In genomic region chr20:43749734-43750294, GRCh38 we compare ENCODE assay signal across 1 cellular context.
TF ChIP-seq lines count a peak whose summit lies in the region.

No MANE protein-coding gene starts in this region.

TF ChIP-seq in GM12878, 131 proteins besides CTCF, POLR2A, EP300 and RAD21 (continued from another document and continues in another):
- no peak for TF ChIP-seq REST (IDR thresholded peaks at IDR 0.05; ENCODE audit: low read depth, low read length)
- TF ChIP-seq KDM1A (IDR thresholded peaks at IDR 0.05; ENCODE audit: borderline replicate concordance): no peak
- no peak for TF ChIP-seq HCFC1 (IDR thresholded peaks at IDR 0.05; ENCODE audit: low read length)
- TF ChIP-seq, protein P1, sequence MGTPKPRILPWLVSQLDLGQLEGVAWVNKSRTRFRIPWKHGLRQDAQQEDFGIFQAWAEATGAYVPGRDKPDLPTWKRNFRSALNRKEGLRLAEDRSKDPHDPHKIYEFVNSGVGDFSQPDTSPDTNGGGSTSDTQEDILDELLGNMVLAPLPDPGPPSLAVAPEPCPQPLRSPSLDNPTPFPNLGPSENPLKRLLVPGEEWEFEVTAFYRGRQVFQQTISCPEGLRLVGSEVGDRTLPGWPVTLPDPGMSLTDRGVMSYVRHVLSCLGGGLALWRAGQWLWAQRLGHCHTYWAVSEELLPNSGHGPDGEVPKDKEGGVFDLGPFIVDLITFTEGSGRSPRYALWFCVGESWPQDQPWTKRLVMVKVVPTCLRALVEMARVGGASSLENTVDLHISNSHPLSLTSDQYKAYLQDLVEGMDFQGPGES (IDR thresholded peaks at IDR 0.05): no peak
- peak; percentile 43 to 55; a peak in 3 of 4 replicates for TF ChIP-seq BHLHE40 (IDR thresholded peaks at IDR 0.05; ENCODE audit: borderline replicate concordance in 1 of 2, low read depth in 2 of 2, low read length in 1 of 2)
- no peak for TF ChIP-seq SUZ12 (IDR thresholded peaks at IDR 0.05; ENCODE audit: unreplicated experiment)
- no peak for TF ChIP-seq MTA3 (IDR thresholded peaks at IDR 0.05; ENCODE audit: borderline replicate concordance, low read length)
- TF ChIP-seq IKZF2 (IDR thresholded peaks at IDR 0.05): peak; percentile 63 to 77; a peak in 2 of 4 replicates
- TF ChIP-seq CEBPB (IDR thresholded peaks at IDR 0.05; ENCODE audit: borderline replicate concordance in 1 of 2, low read depth in 2 of 2, low read length in 2 of 2): no peak
- TF ChIP-seq RBBP5 (conservative IDR thresholded peaks at IDR 0.05): no peak
- 0 out of 2 replicates have a peak, but pooled peaks have one; percentile 48 for TF ChIP-seq TARDBP (IDR thresholded peaks at IDR 0.05; ENCODE audit: borderline replicate concordance)
- no peak for TF ChIP-seq E2F8 (IDR thresholded peaks at IDR 0.05; ENCODE audit: low read depth, partially characterized antibody)
- no peak for TF ChIP-seq ESRRA (IDR thresholded peaks at IDR 0.05; ENCODE audit: low read length)
- peak; percentile 99 for TF ChIP-seq SMC3 (IDR thresholded peaks at IDR 0.05; ENCODE audit: borderline replicate concordance, low read length)
- no peak for TF ChIP-seq SREBF2 (IDR thresholded peaks at IDR 0.05; ENCODE audit: low read length)
- TF ChIP-seq, protein P2, sequence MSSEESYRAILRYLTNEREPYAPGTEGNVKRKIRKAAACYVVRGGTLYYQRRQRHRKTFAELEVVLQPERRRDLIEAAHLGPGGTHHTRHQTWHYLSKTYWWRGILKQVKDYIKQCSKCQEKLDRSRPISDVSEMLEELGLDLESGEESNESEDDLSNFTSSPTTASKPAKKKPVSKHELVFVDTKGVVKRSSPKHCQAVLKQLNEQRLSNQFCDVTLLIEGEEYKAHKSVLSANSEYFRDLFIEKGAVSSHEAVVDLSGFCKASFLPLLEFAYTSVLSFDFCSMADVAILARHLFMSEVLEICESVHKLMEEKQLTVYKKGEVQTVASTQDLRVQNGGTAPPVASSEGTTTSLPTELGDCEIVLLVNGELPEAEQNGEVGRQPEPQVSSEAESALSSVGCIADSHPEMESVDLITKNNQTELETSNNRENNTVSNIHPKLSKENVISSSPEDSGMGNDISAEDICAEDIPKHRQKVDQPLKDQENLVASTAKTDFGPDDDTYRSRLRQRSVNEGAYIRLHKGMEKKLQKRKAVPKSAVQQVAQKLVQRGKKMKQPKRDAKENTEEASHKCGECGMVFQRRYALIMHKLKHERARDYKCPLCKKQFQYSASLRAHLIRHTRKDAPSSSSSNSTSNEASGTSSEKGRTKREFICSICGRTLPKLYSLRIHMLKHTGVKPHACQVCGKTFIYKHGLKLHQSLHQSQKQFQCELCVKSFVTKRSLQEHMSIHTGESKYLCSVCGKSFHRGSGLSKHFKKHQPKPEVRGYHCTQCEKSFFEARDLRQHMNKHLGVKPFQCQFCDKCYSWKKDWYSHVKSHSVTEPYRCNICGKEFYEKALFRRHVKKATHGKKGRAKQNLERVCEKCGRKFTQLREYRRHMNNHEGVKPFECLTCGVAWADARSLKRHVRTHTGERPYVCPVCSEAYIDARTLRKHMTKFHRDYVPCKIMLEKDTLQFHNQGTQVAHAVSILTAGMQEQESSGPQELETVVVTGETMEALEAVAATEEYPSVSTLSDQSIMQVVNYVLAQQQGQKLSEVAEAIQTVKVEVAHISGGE (CRISPR knock-in tag; IDR thresholded peaks at IDR 0.05): no peak
- TF ChIP-seq GABPA (IDR thresholded peaks at IDR 0.05; ENCODE audit: low read depth): no peak
- TF ChIP-seq NKRF (conservative IDR thresholded peaks at IDR 0.05): no peak
- TF ChIP-seq MEF2A (IDR thresholded peaks at IDR 0.05; ENCODE audit: insufficient read depth, low read depth, low read length): peak; percentile 39; the same call in 1 of the 2 replicates
- peak; percentile 63 for TF ChIP-seq NR2F1 (conservative IDR thresholded peaks at IDR 0.05)
- no peak for TF ChIP-seq ZSCAN29 (IDR thresholded peaks at IDR 0.05)
- TF ChIP-seq CBX3 (IDR thresholded peaks at IDR 0.05; ENCODE audit: borderline replicate concordance, low read depth): no peak
- no peak for TF ChIP-seq SUPT20H (IDR thresholded peaks at IDR 0.05; ENCODE audit: borderline replicate concordance, control insufficient read depth, low read depth, low read length)
- no peak for TF ChIP-seq ZZZ3 (IDR thresholded peaks at IDR 0.05; ENCODE audit: control insufficient read depth, insufficient read length, low read depth)
- no peak for TF ChIP-seq JUND (IDR thresholded peaks at IDR 0.05; ENCODE audit: low read depth, low read length)
- TF ChIP-seq RFX5 (IDR thresholded peaks at IDR 0.05; ENCODE audit: low read depth, low read length): no peak
- no peak for TF ChIP-seq CHD4 (IDR thresholded peaks at IDR 0.05)
- no peak for TF ChIP-seq ZBTB4 (CRISPR knock-in tag; IDR thresholded peaks at IDR 0.05)
- peak; percentile 46 for TF ChIP-seq HDGF (IDR thresholded peaks at IDR 0.05)
- no peak for TF ChIP-seq CEBPZ (IDR thresholded peaks at IDR 0.05; ENCODE audit: low read depth, low read length)
- TF ChIP-seq SIN3A (IDR thresholded peaks at IDR 0.05; ENCODE audit: low read depth, low read length): no peak
- TF ChIP-seq RUNX3 (IDR thresholded peaks at IDR 0.05; ENCODE audit: low read length): peak; percentile 65
- TF ChIP-seq BCL3 (IDR thresholded peaks at IDR 0.05; ENCODE audit: borderline replicate concordance, insufficient read depth, low read depth, low read length, poor library complexity, severe bottlenecking): peak; percentile 21
